11 cellular contexts compared by ENCODE assay signal in genomic region chr12:65327207-65328076, GRCh38. TPM values are rescaled to one million over a fixed set of nuclear protein-coding genes. Genes with fewer than 3 reads are reported as not detected.
A peak's percentile ranks its signal among the peaks of the same experiment; 100 is the strongest.
DNase-seq lines count a peak whose midpoint lies in the region; FAIRE-seq and TF ChIP-seq lines count a peak whose summit lies in the region.
"Had no signal": no experiment of that assay in that cellular context is flagged by ENCODE, and none has a peak within 500 bp of the region (broad histone marks: within the 10 kb centered on the region; RNA-seq: fewer than 3 reads in every experiment).

No MANE protein-coding gene starts in this region.

- H3K27ac ChIP-seq in kidney (ENCODE audit: low read depth in 2 of 2, low read length in 2 of 2) = no peak overlapping the region
- H3K27ac ChIP-seq in suprapubic skin = peak overlapping the region; percentile 41
- H3K27ac ChIP-seq: cardiac muscle cell, VCaP had no signal

- intact Hi-C loops in kidney (cut with DNase I) = no loop called here

- H3K9ac ChIP-seq in kidney (ENCODE audit: low read length in 2 of 2) = no peak overlapping the region

- no peak for TF ChIP-seq POLR2A in suprapubic skin (IDR thresholded peaks at IDR 0.05)

- WGBS in suprapubic skin = 37% methylated on average over 10 of the region's 10 CpGs

- no peak for TF ChIP-seq EP300 in suprapubic skin (IDR thresholded peaks at IDR 0.05)

- DNase-seq in HFF-Myc (ENCODE audit: extremely low read depth, low read depth) (peak; percentile 77), brain pericyte (ENCODE audit: low read depth, low spot score) (peak; percentile 38), kidney (no peak), suprapubic skin (ENCODE audit: low spot score in 2 of 2) (no peak), HuH-7 (ENCODE audit: low spot score) (no peak), D341Med (ENCODE audit: low spot score) (no peak)
- DNase-seq in stimulated activated CD4-positive, alpha-beta T cell treated with anti-CD3 and anti-CD28 coated beads, Interleukin-4, amount 100 ng/mL, for 4 hours = no peak
- DNase-seq: DMS79 treated with DMSO at 0.1 percent for 48 hours, Karpas-422 had no signal

- H3K36me3 ChIP-seq in kidney (ENCODE audit: control insufficient read depth in 1 of 2, insufficient read depth in 2 of 2, low read length in 2 of 2) = no peaks in the 10 kb centered on the region
- H3K36me3 ChIP-seq in suprapubic skin = no peaks in the 10 kb centered on the region
- H3K36me3 ChIP-seq: cardiac muscle cell had no signal

- no peaks in the 10 kb centered on the region for H3K27me3 ChIP-seq in suprapubic skin
- H3K27me3 ChIP-seq: cardiac muscle cell had no signal

- peak; percentile 19 for FAIRE-seq in kidney (lab: Jason Lieb, UNC)

- TF ChIP-seq CTCF in HFF-Myc (IDR thresholded peaks at IDR 0.05; ENCODE audit: low read depth, low read length, missing control alignments) (no peak), kidney (IDR thresholded peaks at IDR 0.05; ENCODE audit: borderline replicate concordance, extremely low read depth, insufficient read depth) (no peak), suprapubic skin (IDR thresholded peaks at IDR 0.05) (no peak)

- H3K4me1 ChIP-seq in kidney (ENCODE audit: control insufficient read depth in 1 of 2, insufficient read depth in 1 of 2, low read depth in 1 of 2, low read length in 2 of 2) (peaks cover 0 to 3% of the 10 kb centered on the region in 2 donors), suprapubic skin (peaks cover 3% of the 10 kb centered on the region)

- peak overlapping the region; percentile 19 for H3K4me3 ChIP-seq in HFF-Myc (replicated peaks; ENCODE audit: low read depth, low read length)
- peak overlapping the region; percentile 1 to 27 for H3K4me3 ChIP-seq in kidney (ENCODE audit: low read length in 2 of 2)
- H3K4me3 ChIP-seq in suprapubic skin = no peak overlapping the region
- H3K4me3 ChIP-seq: cardiac muscle cell had no signal

- no peaks in the 10 kb centered on the region for H3K9me3 ChIP-seq in kidney (ENCODE audit: control insufficient read depth in 1 of 2, low read length in 2 of 2)
- H3K9me3 ChIP-seq in suprapubic skin = no peaks in the 10 kb centered on the region

RNA-seq across cellular contexts. Expression of gene MSRB3, which starts 49.0 kb away (rescaled TPM):
- 35.9 TPM for total RNA-seq in kidney
- 10.3 TPM for polyA plus RNA-seq in kidney (ENCODE audit: insufficient read depth, low read depth, low replicate concordance)
- 10 to 100 TPM in 2 of 4 donors, 1 to 10 TPM in 2; 5.2 to 16.9 (median 9.8) TPM for total RNA-seq in suprapubic skin

Comparison
In these comparisons a context has a peak if more than half of its experiments do, and no peak if none do; other contexts are left out.
1. DNase-seq: peak in HFF-Myc (single experiment) and brain pericyte (single experiment); none in kidney (single experiment), suprapubic skin (0 of 2), HuH-7 (single experiment), stimulated activated CD4-positive, alpha-beta T cell treated with anti-CD3 and anti-CD28 coated beads, Interleukin-4, amount 100 ng/mL, for 4 hours (0 of 2) and D341Med (single experiment).